15 cellular contexts compared by ENCODE assay signal in genomic region chr17:38711792-38712571, GRCh38. TPM values are rescaled to one million over a fixed set of nuclear protein-coding genes. Genes with fewer than 3 reads are reported as not detected.
DNase-seq lines count a peak whose midpoint lies in the region; ATAC-seq, FAIRE-seq and TF ChIP-seq lines count a peak whose summit lies in the region.
"Had no signal": no experiment of that assay in that cellular context is flagged by ENCODE, and none has a peak within 500 bp of the region (broad histone marks: within the 10 kb centered on the region; RNA-seq: fewer than 3 reads in every experiment).

No MANE protein-coding gene starts in this region.

- H3K27ac Mint-ChIP-seq in CD4-positive, alpha-beta memory T cell = peak overlapping the region in 4 of 7 donors; percentile 24 to 64 (median 34)
- peak overlapping the region; percentile 74 for H3K27ac Mint-ChIP-seq in activated naive CD8-positive, alpha-beta T cell treated with anti-CD3 and anti-CD28 coated beads for 36 hours
- H3K27ac Mint-ChIP-seq in natural killer cell = peak overlapping the region; percentile 73
- H3K27ac Mint-ChIP-seq: activated B cell treated with CpG ODN at 0.5 μM for 24 hours had no signal

- intact Hi-C loops in CD4-positive, alpha-beta memory T cell (cut with micrococcal nuclease) = no loop called here
- intact Hi-C loops in natural killer cell (cut with micrococcal nuclease) = no loop called here

- no peaks in the 10 kb centered on the region for H3K27me3 ChIP-seq in CD4-positive, alpha-beta memory T cell (ENCODE audit: insufficient read depth, low read length)

- no peak for FAIRE-seq in GM12891 (lab: Jason Lieb, UNC)

- POLR2A ChIA-PET in CD4-positive, alpha-beta memory T cell (lab: Charles Lee; ENCODE audit: partially characterized antibody) = interaction anchor here (1.1 to 14.0 kb wide), 2 partner anchors 10 to 13 kb away, joined by 4 to 588 read pairs; partner anchors contain the start of gene CISD3

- TF ChIP-seq POLR2A in GM12891 (IDR thresholded peaks at IDR 0.05; ENCODE audit: low read depth, low read length) = no peak; the same call in 1 of the 2 replicates

- H3K9me3 Mint-ChIP-seq in CD4-positive, alpha-beta memory T cell = no peaks in the 10 kb centered on the region
- H3K9me3 Mint-ChIP-seq in activated naive CD8-positive, alpha-beta T cell treated with anti-CD3 and anti-CD28 coated beads for 36 hours = no peaks in the 10 kb centered on the region
- no peaks in the 10 kb centered on the region for H3K9me3 Mint-ChIP-seq in natural killer cell
- H3K9me3 Mint-ChIP-seq: activated B cell treated with CpG ODN at 0.5 μM for 24 hours; naive thymus-derived CD4-positive, alpha-beta T cell had no signal

- no peaks in the 10 kb centered on the region for H3K27me3 Mint-ChIP-seq in CD4-positive, alpha-beta memory T cell
- no peaks in the 10 kb centered on the region for H3K27me3 Mint-ChIP-seq in activated naive CD8-positive, alpha-beta T cell treated with anti-CD3 and anti-CD28 coated beads for 36 hours
- H3K27me3 Mint-ChIP-seq in natural killer cell (ENCODE audit: low read depth in 2 of 2) = no peaks in the 10 kb centered on the region
- H3K27me3 Mint-ChIP-seq: activated B cell treated with CpG ODN at 0.5 μM for 24 hours; naive thymus-derived CD4-positive, alpha-beta T cell had no signal

- CTCF ChIA-PET in CD4-positive, alpha-beta memory T cell (lab: Charles Lee; ENCODE audit: partially characterized antibody) = no interaction called here

- TF ChIP-seq CTCF in natural killer cell (IDR thresholded peaks at IDR 0.05) = no peak

- no peak overlapping the region for H3K4me3 ChIP-seq in CD4-positive, alpha-beta memory T cell (ENCODE audit: low read length in 2 of 2)
- H3K4me3 ChIP-seq: thoracic aorta had no signal

- DNase-seq in CD4-positive, alpha-beta memory T cell = no peak
- DNase-seq in GM12891 (ENCODE audit: insufficient read length, low spot score) (no peak), natural killer cell (no peak), GM19240 (ENCODE audit: insufficient read length, low spot score) (no peak)
- DNase-seq in activated naive CD8-positive, alpha-beta T cell treated with anti-CD3 and anti-CD28 coated beads for 36 hours = no peak
- DNase-seq: activated B cell treated with CpG ODN at 0.5 μM for 24 hours; anterior cingulate cortex; C1 segment of cervical spinal cord; DND-41; HCEC 1CT; naive thymus-derived CD4-positive, alpha-beta T cell; NCI-H2171 had no signal

- no peak overlapping the region for H3K4me3 Mint-ChIP-seq in CD4-positive, alpha-beta memory T cell
- H3K4me3 Mint-ChIP-seq in activated naive CD8-positive, alpha-beta T cell treated with anti-CD3 and anti-CD28 coated beads for 36 hours = peak overlapping the region; percentile 26
- H3K4me3 Mint-ChIP-seq in natural killer cell = peak overlapping the region; percentile 45
- H3K4me3 Mint-ChIP-seq: activated B cell treated with CpG ODN at 0.5 μM for 24 hours; naive thymus-derived CD4-positive, alpha-beta T cell had no signal

- H3K4me1 ChIP-seq in CD4-positive, alpha-beta memory T cell (ENCODE audit: insufficient read depth, low read length) = peaks cover 37% of the 10 kb centered on the region

- H3K36me3 Mint-ChIP-seq in CD4-positive, alpha-beta memory T cell = peaks cover 39 to 79% of the 10 kb centered on the region in 2 donors
- peaks cover 42% of the 10 kb centered on the region for H3K36me3 Mint-ChIP-seq in activated naive CD8-positive, alpha-beta T cell treated with anti-CD3 and anti-CD28 coated beads for 36 hours
- H3K36me3 Mint-ChIP-seq in natural killer cell = peaks cover 8% of the 10 kb centered on the region

- no peaks in the 10 kb centered on the region for H3K9me3 ChIP-seq in CD4-positive, alpha-beta memory T cell (ENCODE audit: control insufficient read depth in 1 of 2, low read length in 2 of 2)
- H3K9me3 ChIP-seq: thoracic aorta had no signal

- H3K4me1 Mint-ChIP-seq in CD4-positive, alpha-beta memory T cell = peaks cover 19 to 65% (median 29%) of the 10 kb centered on the region in 4 donors
- H3K4me1 Mint-ChIP-seq in activated naive CD8-positive, alpha-beta T cell treated with anti-CD3 and anti-CD28 coated beads for 36 hours = peaks cover 66% of the 10 kb centered on the region
- H3K4me1 Mint-ChIP-seq in natural killer cell = peaks cover 50 to 68% of the 10 kb centered on the region in 2 donors

- no peak overlapping the region for H3K27ac ChIP-seq in CD4-positive, alpha-beta memory T cell (ENCODE audit: low read depth, low read length)
- H3K27ac ChIP-seq: thoracic aorta had no signal

- H3K36me3 ChIP-seq in CD4-positive, alpha-beta memory T cell (ENCODE audit: insufficient read depth, low read length) = peaks cover 75% of the 10 kb centered on the region

- ATAC-seq in natural killer cell (peak; percentile 45 to 74 (median 73)), GM21447 (IDR thresholded peaks at IDR 0.05; ENCODE audit: unreplicated experiment) (no peak), HG03025 (IDR thresholded peaks at IDR 0.05; ENCODE audit: low FRiP score, unreplicated experiment) (no peak)
- ATAC-seq: naive thymus-derived CD4-positive, alpha-beta T cell had no signal

TF ChIP-seq in GM12891, 5 proteins besides CTCF, POLR2A, EP300 and RAD21:
- no peak for TF ChIP-seq PAX5 (IDR thresholded peaks at IDR 0.05; ENCODE audit: insufficient read depth, low read length, severe bottlenecking)
- no peak for TF ChIP-seq POU2F2 (IDR thresholded peaks at IDR 0.05; ENCODE audit: low read depth, low read length)
- peak; percentile 55; the same call in 1 of the 2 replicates for TF ChIP-seq POLR2AphosphoS5 (IDR thresholded peaks at IDR 0.05; ENCODE audit: low read depth, low read length)

RNA-seq across cellular contexts. Expression of gene MLLT6, which starts 6.9 kb away (rescaled TPM):
- 100 to 1,000 TPM; 493 to 505 TPM for total RNA-seq in CD4-positive, alpha-beta memory T cell
- 10 to 100 TPM in 1 of 2 donors, 1 to 10 TPM in 1; 3.0 to 14.1 TPM for polyA plus RNA-seq in CD4-positive, alpha-beta memory T cell
- polyA plus RNA-seq in GM12891 (2012; ENCODE audit: low read depth, missing spikeins) = 34.8 TPM
- total RNA-seq in activated naive CD8-positive, alpha-beta T cell treated with anti-CD3 and anti-CD28 coated beads for 36 hours = 100 to 1,000 TPM; 125 to 130 TPM
- 100 to 1,000 TPM; 478 to 578 (median 485) TPM for total RNA-seq in natural killer cell

RNA-seq across cellular contexts. Expression of gene CISD3, which starts 18.2 kb away (rescaled TPM):
- 10 to 100 TPM; 12.5 to 13.5 TPM for total RNA-seq in CD4-positive, alpha-beta memory T cell
- 10 to 100 TPM; 55.3 to 57.6 TPM for polyA plus RNA-seq in CD4-positive, alpha-beta memory T cell
- 4.7 TPM for polyA plus RNA-seq in GM12891 (2012; ENCODE audit: low read depth, missing spikeins)
- 10 to 100 TPM; 54.3 to 57.4 TPM for total RNA-seq in activated naive CD8-positive, alpha-beta T cell treated with anti-CD3 and anti-CD28 coated beads for 36 hours
- total RNA-seq in natural killer cell = 10 to 100 TPM; 32.6 to 37.4 (median 33.9) TPM

RNA-seq across cellular contexts. Expression of gene PCGF2, which starts 36.2 kb away (rescaled TPM):
- not detected for total RNA-seq in CD4-positive, alpha-beta memory T cell
- not detected for polyA plus RNA-seq in CD4-positive, alpha-beta memory T cell
- polyA plus RNA-seq in GM12891 (2012; ENCODE audit: low read depth, missing spikeins) = 21.5 TPM
- total RNA-seq in activated naive CD8-positive, alpha-beta T cell treated with anti-CD3 and anti-CD28 coated beads for 36 hours = under 1 TPM; 0.40 to 0.74 TPM
- total RNA-seq in natural killer cell = under 1 TPM in 1 of 3 donors, not detected in 2; 0.12 TPM
- total RNA-seq: activated B cell treated with CpG ODN at 0.5 μM for 24 hours had no signal

RNA-seq across cellular contexts. Expression of gene EPOP, which starts 37.2 kb away (rescaled TPM):
- total RNA-seq in CD4-positive, alpha-beta memory T cell = under 1 TPM; 0.09 to 0.25 TPM
- polyA plus RNA-seq in CD4-positive, alpha-beta memory T cell = not detected
- 6.8 TPM for polyA plus RNA-seq in GM12891 (2012; ENCODE audit: low read depth, missing spikeins)
- total RNA-seq in activated naive CD8-positive, alpha-beta T cell treated with anti-CD3 and anti-CD28 coated beads for 36 hours = 10 to 100 TPM; 33.6 to 33.7 TPM
- total RNA-seq in natural killer cell = 1 to 10 TPM in 2 of 3 donors, under 1 TPM in 1; 0.66 to 1.9 (median 1.1) TPM
- polyA plus RNA-seq: naive thymus-derived CD4-positive, alpha-beta T cell had no signal

RNA-seq across cellular contexts. Expression of gene PSMB3, which starts 40.6 kb away (rescaled TPM):
- 10 to 100 TPM; 93.5 to 99.0 TPM for total RNA-seq in CD4-positive, alpha-beta memory T cell
- 100 to 1,000 TPM; 391 to 517 TPM for polyA plus RNA-seq in CD4-positive, alpha-beta memory T cell
- 253 TPM for polyA plus RNA-seq in GM12891 (2012; ENCODE audit: low read depth, missing spikeins)
- 100 to 1,000 TPM; 284 to 288 TPM for total RNA-seq in activated naive CD8-positive, alpha-beta T cell treated with anti-CD3 and anti-CD28 coated beads for 36 hours
- 100 to 1,000 TPM; 102 to 129 (median 118) TPM for total RNA-seq in natural killer cell

Comparison
In these comparisons a context has a peak if more than half of its experiments do, and no peak if none do; other contexts are left out.
1. H3K4me3 Mint-ChIP-seq: peak in activated naive CD8-positive, alpha-beta T cell treated with anti-CD3 and anti-CD28 coated beads for 36 hours (single experiment) and natural killer cell (single experiment); none in CD4-positive, alpha-beta memory T cell (0 of 8).
2. ATAC-seq: peak in natural killer cell (3 of 3); none in GM21447 (single experiment) and HG03025 (single experiment).
3. Peak in every context shown above with its lines, with median percentiles within 50 percentile points of each other: H3K27ac Mint-ChIP-seq.